8 cellular contexts compared by ENCODE assay signal in genomic region chr3:151210676-151211381, GRCh38. TPM values are rescaled to one million over a fixed set of nuclear protein-coding genes. Genes with fewer than 3 reads are reported as not detected.
A peak's percentile ranks its signal among the peaks of the same experiment; 100 is the strongest.
DNase-seq lines count a peak whose midpoint lies in the region; ATAC-seq, FAIRE-seq and TF ChIP-seq lines count a peak whose summit lies in the region.

No MANE protein-coding gene starts in this region.

- TF ChIP-seq POLR2A in GM12878 (IDR thresholded peaks at IDR 0.05; ENCODE audit: low read depth, low read length) (no peak), thyroid gland (IDR thresholded peaks at IDR 0.05) (no peak)

- no peak overlapping the region for H3K4me3 ChIP-seq in GM12878
- H3K4me3 ChIP-seq in upper lobe of right lung, result no peak overlapping the region
- no peak overlapping the region for H3K4me3 ChIP-seq in thyroid gland (replicated peaks in 1 of 3)

- CTCF ChIA-PET in GM12878 (lab: Yijun Ruan, JAX), result interaction anchor here (0.7 to 2.9 kb wide), 7 partner anchors 17 to 81 kb away, joined by 3 to 16 read pairs (median 6); no protein-coding TSS in a partner anchor

- SMC1A ChIA-PET in GM12878 (lab: Charles Lee; ENCODE audit: uncharacterized antibody, unreplicated experiment), result interaction anchor here (1.2 to 5.3 kb wide), 4 partner anchors 10 to 43 kb away, joined by 3 to 23 read pairs (median 6); no protein-coding TSS in a partner anchor

- peak; percentile 71 for ATAC-seq in GM18861 (IDR thresholded peaks at IDR 0.05; ENCODE audit: unreplicated experiment)
- peak; percentile 53 for ATAC-seq in HG03558 (IDR thresholded peaks at IDR 0.05; ENCODE audit: extremely low read depth, unreplicated experiment)
- ATAC-seq in GM12878, result peak; percentile 88
- peak; percentile 66 for ATAC-seq in upper lobe of right lung

- H3K27ac ChIP-seq in GM12878 (ENCODE audit: control insufficient read depth, insufficient read depth) (no peak overlapping the region), upper lobe of right lung (no peak overlapping the region), thyroid gland (no peak overlapping the region)

- TF ChIP-seq RAD21 in GM12878 (IDR thresholded peaks at IDR 0.05; ENCODE audit: insufficient read depth, low read depth, low read length), result peak; percentile 14; the same call in 1 of the 2 replicates

- no peak overlapping the region for H3K4me2 ChIP-seq in GM12878 (ENCODE audit: control insufficient read depth, insufficient read depth)

- RAD21 ChIA-PET in GM12878 (lab: Charles Lee; ENCODE audit: unreplicated experiment), result interaction anchor here (0.9 to 1.5 kb wide), 3 partner anchors 16 to 67 kb away, joined by 3 to 7 read pairs (median 3); partner anchors contain the start of gene P2RY14

- H3K36me3 ChIP-seq in GM12878 (ENCODE audit: control insufficient read depth in 2 of 2, insufficient read depth in 2 of 2, low read length in 1 of 2) (no peaks in the 10 kb centered on the region), upper lobe of right lung (no peaks in the 10 kb centered on the region), thyroid gland (no peaks in the 10 kb centered on the region)

- FAIRE-seq in GM12878 (lab: Jason Lieb, UNC), result peak; percentile 38

- intact Hi-C loops in GM12878 (cut with micrococcal nuclease; ENCODE audit: unreplicated experiment) (no loop called here), upper lobe of right lung (cut with DNase I) (no loop called here), thyroid gland (cut with DNase I) (no loop called here)

- 26% methylated on average over 4 of the region's 4 CpGs for WGBS in GM12878 (ENCODE audit: insufficient coverage, insufficient replicate concordance, low lambda C conversion rate, missing lambda C conversion rate)
- WGBS in thyroid gland, 2 donors, result 61 to 66% methylated on average over 4 of the region's 4 CpGs

- in situ Hi-C loops in ACHN (cut with HindIII; ENCODE audit: low pct_ligation_motif_present, low pct_unique_long_range_greater_than_20kb, low sequenced_read_pairs) (no loop called here), GM12878 (cut with MboI) (no loop called here)

- no peaks in the 10 kb centered on the region for H3K27me3 ChIP-seq in GM12878 (replicated peaks in 1 of 2; ENCODE audit: control insufficient read depth in 2 of 2, insufficient read depth in 2 of 2, low read length in 1 of 2)
- H3K27me3 ChIP-seq in upper lobe of right lung, result no peaks in the 10 kb centered on the region
- no peaks in the 10 kb centered on the region for H3K27me3 ChIP-seq in thyroid gland

- TF ChIP-seq CTCF in GM12878 (IDR thresholded peaks at IDR 0.05 in 2 of 3, conservative IDR thresholded peaks at IDR 0.05 in 1 of 3; ENCODE audit: control insufficient read depth in 2 of 3, extremely low read depth in 1 of 3, insufficient read depth in 1 of 3, low read depth in 3 of 3, low read length in 3 of 3) (0 out of 6 replicates have a peak, but pooled peaks of 2 of the 3 experiments have one; percentile 13 to 25), upper lobe of right lung (IDR thresholded peaks at IDR 0.05) (no peak), thyroid gland (IDR thresholded peaks at IDR 0.05) (no peak)

- H3K9me3 ChIP-seq in GM12878 (replicated peaks; ENCODE audit: control insufficient read depth, insufficient read depth, low read length), result no peaks in the 10 kb centered on the region
- no peaks in the 10 kb centered on the region for H3K9me3 ChIP-seq in upper lobe of right lung
- H3K9me3 ChIP-seq in thyroid gland, result no peaks in the 10 kb centered on the region

- POLR2A ChIA-PET in GM12878 (lab: Charles Lee), result interaction anchor here (0.7 kb wide), 1 partner anchor 43 kb away, joined by 3 read pairs; no protein-coding TSS in a partner anchor

- BruUV-seq in GM12878 (replicated peaks; lab: Mats Ljungman, UMichigan), result no TSS peak

- no peak overlapping the region for H2AFZ ChIP-seq in GM12878 (ENCODE audit: control insufficient read depth, low read depth, low read length)

- H3K9ac ChIP-seq in GM12878 (ENCODE audit: control insufficient read depth, insufficient read depth, low read length), result no peak overlapping the region

- TF ChIP-seq EP300 in GM12878 (IDR thresholded peaks at IDR 0.05; ENCODE audit: borderline replicate concordance in 1 of 2, control insufficient read depth in 1 of 2, low read depth in 2 of 2, low read length in 2 of 2), result no peak

- H4K20me1 ChIP-seq in GM12878 (ENCODE audit: control insufficient read depth, insufficient read depth), result no peaks in the 10 kb centered on the region

- H3K4me1 ChIP-seq in GM12878 (ENCODE audit: control insufficient read depth, insufficient read depth, low read length), result no peaks in the 10 kb centered on the region
- no peaks in the 10 kb centered on the region for H3K4me1 ChIP-seq in upper lobe of right lung
- H3K4me1 ChIP-seq in thyroid gland, result no peaks in the 10 kb centered on the region

- peak; percentile 34 for DNase-seq in ACHN
- DNase-seq in GM12878 (ENCODE audit: low read depth, low spot score), result no peak
- DNase-seq in upper lobe of right lung, result no peak
- no peak for DNase-seq in EL
- no peak for DNase-seq in thyroid gland
- DNase-seq in epidermal melanocyte (ENCODE audit: insufficient read length, low spot score), result no peak

- no peaks in the 10 kb centered on the region for H3K79me2 ChIP-seq in GM12878 (ENCODE audit: control insufficient read depth, insufficient read depth, low read length)

TF ChIP-seq in GM12878, 131 proteins besides CTCF, POLR2A, EP300 and RAD21 (continues in another document):
- TF ChIP-seq CHD2 (IDR thresholded peaks at IDR 0.05; ENCODE audit: borderline replicate concordance, low read depth, low read length), result no peak
- TF ChIP-seq PKNOX1 (IDR thresholded peaks at IDR 0.05), result no peak
- TF ChIP-seq SUZ12 (IDR thresholded peaks at IDR 0.05; ENCODE audit: unreplicated experiment), result no peak
- no peak for TF ChIP-seq SUPT20H (IDR thresholded peaks at IDR 0.05; ENCODE audit: borderline replicate concordance, control insufficient read depth, low read depth, low read length)
- no peak for TF ChIP-seq NR2F1 (conservative IDR thresholded peaks at IDR 0.05)
- TF ChIP-seq HDAC6 (IDR thresholded peaks at IDR 0.05; ENCODE audit: unreplicated experiment), result no peak
- TF ChIP-seq IKZF1 (conservative IDR thresholded peaks at IDR 0.05), result no peak
- TF ChIP-seq RBBP5 (conservative IDR thresholded peaks at IDR 0.05), result no peak
- no peak for TF ChIP-seq WRNIP1 (IDR thresholded peaks at IDR 0.05; ENCODE audit: borderline replicate concordance, low read depth, low read length)
- TF ChIP-seq ESRRA (IDR thresholded peaks at IDR 0.05; ENCODE audit: low read length), result no peak
- no peak for TF ChIP-seq MYB (IDR thresholded peaks at IDR 0.05; ENCODE audit: borderline replicate concordance, low read depth, low read length)
- no peak for TF ChIP-seq ATF3 (IDR thresholded peaks at IDR 0.05; ENCODE audit: borderline replicate concordance, extremely low read depth, low read depth, low read length)
- TF ChIP-seq BCL3 (IDR thresholded peaks at IDR 0.05; ENCODE audit: borderline replicate concordance, insufficient read depth, low read depth, low read length, poor library complexity, severe bottlenecking), result no peak
- no peak for TF ChIP-seq MXI1 (IDR thresholded peaks at IDR 0.05; ENCODE audit: low read depth, low read length)
- no peak for TF ChIP-seq STAT1 (conservative IDR thresholded peaks at IDR 0.05)
- TF ChIP-seq RAD51 (IDR thresholded peaks at IDR 0.05), result no peak
- no peak for TF ChIP-seq ASH2L (IDR thresholded peaks at IDR 0.05; ENCODE audit: borderline replicate concordance, low read depth)

RNA-seq across cellular contexts. Expression of gene GPR171, which starts 7.8 kb away (rescaled TPM):
- total RNA-seq in GM12878 (2013; cell fraction: nucleolus; rRNA removed), result not detected in 2 replicates
- total RNA-seq in GM12878 (2014; rRNA removed), result not detected in 2 replicates
- not detected in 2 replicates for total RNA-seq in GM12878 (2014; rRNA removed; fragmentation: Illumina TruSeq; extraction: Trizol)
- total RNA-seq in GM12878 (2021), result not detected in 2 replicates
- polyA plus RNA-seq in GM12878 (2011; ENCODE audit: low read depth), result not detected
- polyA plus RNA-seq in GM12878 (2011; rRNA removed), result 0.07 and 0.26 TPM in 2 replicates
- polyA plus RNA-seq in GM12878 (2011; cell fraction: cytosol; rRNA removed), result 0.03 and 11.4 TPM in 2 replicates
- 0.12 and 0.15 TPM in 2 replicates for polyA plus RNA-seq in GM12878 (2011; cell fraction: nucleus; rRNA removed)
- polyA plus RNA-seq in GM12878 (2012), result 0.17 TPM in 1 of 2 replicates, not detected in the other
- polyA plus RNA-seq in GM12878 (2014; fragmentation: Illumina TruSeq; extraction: Trizol), result not detected in 2 replicates
- polyA plus RNA-seq in GM12878 (2014; fragmentation: Nextera tagmentation; extraction: Ambion mirVana), result under 1 TPM in 1 of 2 experiments, not detected in 1; 0.05 TPM
- polyA plus RNA-seq in GM12878 (2014; rRNA removed), result not detected in 2 replicates
- polyA plus RNA-seq in GM12878 (2016; fragmentation: Nextera tagmentation; extraction: Ambion mirVana), result not detected
- 0.29 TPM in 1 of 2 replicates, not detected in the other for polyA minus RNA-seq in GM12878 (2011; rRNA and poly(A)+ RNA removed)
- polyA minus RNA-seq in GM12878 (2011; cell fraction: cytosol; rRNA and poly(A)+ RNA removed), result not detected in 2 replicates
- not detected in 2 replicates for polyA minus RNA-seq in GM12878 (2011; cell fraction: nucleus; rRNA and poly(A)+ RNA removed)
- 3.2 TPM for total RNA-seq in upper lobe of right lung
- 1 to 10 TPM; 1.7 to 8.7 (median 2.3) TPM for total RNA-seq in thyroid gland

Comparison
In these comparisons a context has a peak if more than half of its experiments do, and no peak if none do; other contexts are left out.
1. CTCF ChIP-seq: peak in GM12878 (2 of 3); none in upper lobe of right lung (single experiment) and thyroid gland (0 of 6).
2. Peak in every context shown above with its lines, with median percentiles within 50 percentile points of each other: ATAC-seq.